11 cellular contexts compared by ENCODE assay signal in genomic region chr11:128890216-128890542, GRCh38. TPM values are rescaled to one million over a fixed set of nuclear protein-coding genes. Genes with fewer than 3 reads are reported as not detected.
DNase-seq lines count a peak whose midpoint lies in the region; ATAC-seq and TF ChIP-seq lines count a peak whose summit lies in the region.
"Had no signal": no experiment of that assay in that cellular context is flagged by ENCODE, and none has a peak within 500 bp of the region (broad histone marks: within the 10 kb centered on the region; RNA-seq: fewer than 3 reads in every experiment).

No MANE protein-coding gene starts in this region.

- H3K9me3 Mint-ChIP-seq in brain, result no peaks in the 10 kb centered on the region
- no peaks in the 10 kb centered on the region for H3K9me3 Mint-ChIP-seq in stimulated activated effector memory CD8-positive, alpha-beta T cell treated with anti-CD3 and anti-CD28 coated beads, Interleukin-12 subunit alpha, Interleukin-12 subunit beta, amount 100 ng/mL, for 72 hours
- H3K9me3 Mint-ChIP-seq: activated naive CD4-positive, alpha-beta T cell treated with anti-CD3 and anti-CD28 coated beads, Interleukin-2, amount 10 ng/mL, durations not matched to agents 7 days and 5 days had no signal

- peaks cover 23% of the 10 kb centered on the region for H3K27me3 ChIP-seq in kidney epithelial cell (ENCODE audit: control insufficient read depth, insufficient read depth, low read length)

- peak overlapping the region; percentile 45 to 95 (median 89) for H3K4me3 Mint-ChIP-seq in brain
- peak overlapping the region; percentile 61 for H3K4me3 Mint-ChIP-seq in stimulated activated effector memory CD8-positive, alpha-beta T cell treated with anti-CD3 and anti-CD28 coated beads, Interleukin-12 subunit alpha, Interleukin-12 subunit beta, amount 100 ng/mL, for 72 hours

- H3K27me3 Mint-ChIP-seq in brain, result peaks cover 23% of the 10 kb centered on the region

- peak; percentile 20 for ATAC-seq in stimulated activated effector memory CD8-positive, alpha-beta T cell treated with anti-CD3 and anti-CD28 coated beads, Interleukin-12 subunit alpha, Interleukin-12 subunit beta, amount 100 ng/mL, for 72 hours
- no peak for ATAC-seq in esophagus mucosa

- no peak overlapping the region for H3K27ac Mint-ChIP-seq in brain
- no peak overlapping the region for H3K27ac Mint-ChIP-seq in stimulated activated effector memory CD8-positive, alpha-beta T cell treated with anti-CD3 and anti-CD28 coated beads, Interleukin-12 subunit alpha, Interleukin-12 subunit beta, amount 100 ng/mL, for 72 hours
- H3K27ac Mint-ChIP-seq: activated naive CD4-positive, alpha-beta T cell treated with anti-CD3 and anti-CD28 coated beads, Interleukin-2, amount 10 ng/mL, durations not matched to agents 7 days and 5 days had no signal

- peaks cover 55% of the 10 kb centered on the region for H3K4me1 Mint-ChIP-seq in brain
- H3K4me1 Mint-ChIP-seq in stimulated activated effector memory CD8-positive, alpha-beta T cell treated with anti-CD3 and anti-CD28 coated beads, Interleukin-12 subunit alpha, Interleukin-12 subunit beta, amount 100 ng/mL, for 72 hours, result peaks cover 22% of the 10 kb centered on the region

- TF ChIP-seq CTCF in HFF-Myc (IDR thresholded peaks at IDR 0.05; ENCODE audit: low read depth, low read length, missing control alignments), result no peak
- no peak for TF ChIP-seq CTCF in brain (conservative IDR thresholded peaks at IDR 0.05)
- TF ChIP-seq CTCF in kidney epithelial cell (IDR thresholded peaks at IDR 0.05; ENCODE audit: insufficient read depth, low read length, poor library complexity, severe bottlenecking), result no peak

- H3K4me3 ChIP-seq in HFF-Myc (replicated peaks; ENCODE audit: low read depth, low read length) (peak overlapping the region; percentile 41), kidney epithelial cell (ENCODE audit: low read depth, low read length) (peak overlapping the region; percentile 37)

- no peak for DNase-seq in HFF-Myc (ENCODE audit: extremely low read depth, low read depth)
- DNase-seq in kidney epithelial cell (ENCODE audit: low read depth), result no peak
- no peak for DNase-seq in stimulated activated effector memory CD8-positive, alpha-beta T cell treated with anti-CD3 and anti-CD28 coated beads, Interleukin-12 subunit alpha, Interleukin-12 subunit beta, amount 100 ng/mL, for 72 hours (ENCODE audit: low spot score in 2 of 2)
- DNase-seq in activated CD8-positive, alpha-beta memory T cell treated with anti-CD3 and anti-CD28 coated beads, Interleukin-2, amount 50 U/mL, for 4 hours, result no peak
- DNase-seq in middle frontal gyrus (ENCODE audit: extremely low spot score, low spot score), result no peak
- no peak for DNase-seq in NCI-H510A (lab: John Stamatoyannopoulos, UW)
- DNase-seq: activated naive CD4-positive, alpha-beta T cell treated with anti-CD3 and anti-CD28 coated beads, Interleukin-2, amount 10 ng/mL, durations not matched to agents 7 days and 5 days; NCI-H1930; T-helper 9 cell had no signal

- H3K36me3 Mint-ChIP-seq in brain, result no peaks in the 10 kb centered on the region
- H3K36me3 Mint-ChIP-seq in stimulated activated effector memory CD8-positive, alpha-beta T cell treated with anti-CD3 and anti-CD28 coated beads, Interleukin-12 subunit alpha, Interleukin-12 subunit beta, amount 100 ng/mL, for 72 hours, result no peaks in the 10 kb centered on the region
- H3K36me3 Mint-ChIP-seq: activated naive CD4-positive, alpha-beta T cell treated with anti-CD3 and anti-CD28 coated beads, Interleukin-2, amount 10 ng/mL, durations not matched to agents 7 days and 5 days had no signal

- no peaks in the 10 kb centered on the region for H3K36me3 ChIP-seq in kidney epithelial cell (ENCODE audit: control insufficient read depth, insufficient read depth, low read length)

RNA-seq across cellular contexts. Expression of gene KCNJ5, which starts 1.0 kb away (rescaled TPM):
- polyA plus RNA-seq in brain (ENCODE audit: insufficient read depth, low read depth, low replicate concordance), result 1.3 TPM
- total RNA-seq in kidney epithelial cell (3.4 and 4.0 TPM in 2 replicates), esophagus mucosa (0.08 TPM)

RNA-seq across cellular contexts. Expression of gene KCNJ1, which starts 23.1 kb away (rescaled TPM):
- polyA plus RNA-seq in brain (ENCODE audit: insufficient read depth, low read depth, low replicate concordance), result not detected
- total RNA-seq in kidney epithelial cell, result not detected in 2 replicates
- total RNA-seq in esophagus mucosa, result not detected

RNA-seq across cellular contexts. Expression of gene TP53AIP1, which starts 52.5 kb away (rescaled TPM):
- polyA plus RNA-seq in brain (ENCODE audit: insufficient read depth, low read depth, low replicate concordance), result 0.44 TPM
- total RNA-seq in kidney epithelial cell (not detected in 2 replicates), esophagus mucosa (22.2 TPM)

Comparison
In these comparisons a context has a peak if more than half of its experiments do, and no peak if none do; other contexts are left out.
1. RNA of gene TP53AIP1, which starts 52.5 kb away (total RNA-seq): 22.2 TPM in esophagus mucosa (single experiment); not detected in kidney epithelial cell; every median in the first group is over 10 times any median in the second.